1 cellular context compared by ENCODE assay signal in genomic region chr6:166221636-166222035, GRCh38.
TF ChIP-seq lines count a peak whose summit lies in the region.

No MANE protein-coding gene starts in this region.

TF ChIP-seq in K562, 482 proteins besides CTCF, POLR2A, EP300 and RAD21:
- TF ChIP-seq ZNF717 (CRISPR knock-in tag; IDR thresholded peaks at IDR 0.05), result no peak
- TF ChIP-seq TRIM24 (IDR thresholded peaks at IDR 0.05), result 0 out of 4 replicates have a peak, but pooled peaks of 1 of the 2 experiments have one; percentile 33
- TF ChIP-seq SUPT5H (IDR thresholded peaks at IDR 0.05), result no peak
- TF ChIP-seq TAL1 (IDR thresholded peaks at IDR 0.05), result peak; percentile 32; the same call in 1 of the 2 replicates
- TF ChIP-seq CBFA2T2 (conservative IDR thresholded peaks at IDR 0.05), result peak; percentile 60
- no peak for TF ChIP-seq ZNF511 (CRISPR knock-in tag; IDR thresholded peaks at IDR 0.05)
- no peak for TF ChIP-seq JUND (IDR thresholded peaks at IDR 0.05; ENCODE audit: borderline replicate concordance, low read depth, low read length)
- TF ChIP-seq JUND (tag; IDR thresholded peaks at IDR 0.05; ENCODE audit: borderline replicate concordance, low read depth, low read length), result no peak
- peak; percentile 38; the same call in 1 of the 2 replicates for TF ChIP-seq CBFA2T3 (IDR thresholded peaks at IDR 0.05)
- no peak for TF ChIP-seq PRMT5 (CRISPR knock-in tag; IDR thresholded peaks at IDR 0.05)
- TF ChIP-seq HBP1 (CRISPR knock-in tag; IDR thresholded peaks at IDR 0.05), result no peak
- TF ChIP-seq ADNP (tag; IDR thresholded peaks at IDR 0.05), result no peak
- no peak for TF ChIP-seq DMBX1 (CRISPR knock-in tag; IDR thresholded peaks at IDR 0.05; ENCODE audit: borderline replicate concordance)
- peak; percentile 53; the same call in 1 of the 2 replicates for TF ChIP-seq TEAD4 (IDR thresholded peaks at IDR 0.05; ENCODE audit: low read length)
- TF ChIP-seq TEAD4 (CRISPR knock-in tag; IDR thresholded peaks at IDR 0.05; ENCODE audit: borderline replicate concordance), result no peak
